In genomic region chr21:26811031-26811430, GRCh38 we compare ENCODE assay signal across 27 cellular contexts. TPM values are rescaled to one million over a fixed set of nuclear protein-coding genes. Genes with fewer than 3 reads are reported as not detected.
DNase-seq lines count a peak whose midpoint lies in the region; ATAC-seq and TF ChIP-seq lines count a peak whose summit lies in the region.
"Had no signal": no experiment of that assay in that cellular context is flagged by ENCODE, and none has a peak within 500 bp of the region (broad histone marks: within the 10 kb centered on the region; RNA-seq: fewer than 3 reads in every experiment).

No MANE protein-coding gene starts in this region.

- WGBS in aorta, 2 donors: 31 to 39% methylated on average over 2 of the region's 2 CpGs

- no peaks in the 10 kb centered on the region for H3K27me3 ChIP-seq in aorta (ENCODE audit: control insufficient read depth in 1 of 2, insufficient read depth in 2 of 2, low read length in 1 of 2)
- H3K27me3 ChIP-seq: foreskin keratinocyte, heart right ventricle, spleen, upper lobe of left lung had no signal

- H3K4me3 Mint-ChIP-seq in activated naive CD4-positive, alpha-beta T cell treated with anti-CD3 and anti-CD28 coated beads for 36 hours: no peak overlapping the region
- H3K4me3 Mint-ChIP-seq in activated CD4-positive, alpha-beta T cell treated with anti-CD3 and anti-CD28 coated beads, Interleukin-2, amount 10 ng/mL, durations not matched to agents 7 days and 5 days: no peak overlapping the region
- H3K4me3 Mint-ChIP-seq: activated CD4-positive, alpha-beta T cell treated with anti-CD3 and anti-CD28 coated beads for 36 hours; activated T-cell treated with anti-CD3 and anti-CD28 coated beads, Interleukin-2, amount 50 U/mL, for 24 hours; brain; memory B cell; naive thymus-derived CD4-positive, alpha-beta T cell had no signal

- H3K36me3 Mint-ChIP-seq in activated naive CD4-positive, alpha-beta T cell treated with anti-CD3 and anti-CD28 coated beads for 36 hours (ENCODE audit: low read depth): no peaks in the 10 kb centered on the region
- no peaks in the 10 kb centered on the region for H3K36me3 Mint-ChIP-seq in activated CD4-positive, alpha-beta T cell treated with anti-CD3 and anti-CD28 coated beads, Interleukin-2, amount 10 ng/mL, durations not matched to agents 7 days and 5 days (ENCODE audit: low read depth)
- H3K36me3 Mint-ChIP-seq: brain; memory B cell; naive thymus-derived CD4-positive, alpha-beta T cell had no signal

- CTCF ChIA-PET in activated naive CD4-positive, alpha-beta T cell treated with anti-CD3 and anti-CD28 coated beads for 36 hours (lab: Charles Lee): interaction anchor here (1.7 kb wide), 1 partner anchor 33 kb away, joined by 5 read pairs; no protein-coding TSS in a partner anchor
- CTCF ChIA-PET in activated CD4-positive, alpha-beta T cell treated with anti-CD3 and anti-CD28 coated beads, Interleukin-2, amount 10 ng/mL, durations not matched to agents 7 days and 5 days (lab: Charles Lee): no interaction called here

- H3K4me1 ChIP-seq in aorta (ENCODE audit: control insufficient read depth in 1 of 2, insufficient read depth in 2 of 2, low read length in 2 of 2): no peaks in the 10 kb centered on the region
- H3K4me1 ChIP-seq: spleen had no signal

- no peak overlapping the region for H3K27ac Mint-ChIP-seq in activated naive CD4-positive, alpha-beta T cell treated with anti-CD3 and anti-CD28 coated beads for 36 hours
- no peak overlapping the region for H3K27ac Mint-ChIP-seq in activated CD4-positive, alpha-beta T cell treated with anti-CD3 and anti-CD28 coated beads, Interleukin-2, amount 10 ng/mL, durations not matched to agents 7 days and 5 days
- H3K27ac Mint-ChIP-seq: activated CD4-positive, alpha-beta T cell treated with anti-CD3 and anti-CD28 coated beads for 36 hours; activated T-cell treated with anti-CD3 and anti-CD28 coated beads, Interleukin-2, amount 50 U/mL, for 24 hours; memory B cell; naive thymus-derived CD4-positive, alpha-beta T cell had no signal

- no peak overlapping the region for H3K27ac ChIP-seq in aorta (ENCODE audit: low read depth in 1 of 2, low read length in 2 of 2)
- H3K27ac ChIP-seq: heart right ventricle, spleen, upper lobe of left lung had no signal

- no peaks in the 10 kb centered on the region for H3K9me3 Mint-ChIP-seq in activated naive CD4-positive, alpha-beta T cell treated with anti-CD3 and anti-CD28 coated beads for 36 hours
- no peaks in the 10 kb centered on the region for H3K9me3 Mint-ChIP-seq in activated CD4-positive, alpha-beta T cell treated with anti-CD3 and anti-CD28 coated beads, Interleukin-2, amount 10 ng/mL, durations not matched to agents 7 days and 5 days
- H3K9me3 Mint-ChIP-seq: activated T-cell treated with anti-CD3 and anti-CD28 coated beads, Interleukin-2, amount 50 U/mL, for 24 hours; brain; memory B cell had no signal

- no peak for TF ChIP-seq CTCF in fibroblast of pulmonary artery (IDR thresholded peaks at IDR 0.05; ENCODE audit: low read length, missing control alignments)

- H3K9me3 ChIP-seq in aorta (ENCODE audit: control insufficient read depth, low read length): no peaks in the 10 kb centered on the region
- H3K9me3 ChIP-seq: heart right ventricle, spleen, upper lobe of left lung had no signal

- POLR2A ChIA-PET in activated CD4-positive, alpha-beta T cell treated with anti-CD3 and anti-CD28 coated beads, Interleukin-2, amount 10 ng/mL, durations not matched to agents 7 days and 5 days (lab: Charles Lee): no interaction called here

- intact Hi-C loops in aorta (cut with DNase I): no loop called here
- intact Hi-C loops in activated naive CD4-positive, alpha-beta T cell treated with anti-CD3 and anti-CD28 coated beads for 36 hours (cut with micrococcal nuclease): no loop called here

- H3K4me3 ChIP-seq in fibroblast of pulmonary artery (replicated peaks; ENCODE audit: low read depth, low read length) (no peak overlapping the region), aorta (ENCODE audit: low read length in 2 of 2) (no peak overlapping the region)
- H3K4me3 ChIP-seq: heart right ventricle, spleen, upper lobe of left lung had no signal

- DNase-seq in M059J (ENCODE audit: low read depth): peak; percentile 30
- peak; percentile 17 for DNase-seq in fibroblast of pulmonary artery (ENCODE audit: low read depth)
- peak; percentile 40 for DNase-seq in myocyte (ENCODE audit: low read depth)
- DNase-seq in aorta: no peak
- DNase-seq in activated naive CD4-positive, alpha-beta T cell treated with anti-CD3 and anti-CD28 coated beads for 36 hours: no peak
- no peak for DNase-seq in activated CD4-positive, alpha-beta T cell treated with anti-CD3 and anti-CD28 coated beads, Interleukin-2, amount 10 ng/mL, durations not matched to agents 7 days and 5 days
- DNase-seq in superior temporal gyrus (ENCODE audit: extremely low spot score): no peak
- DNase-seq: activated CD4-positive, alpha-beta T cell treated with anti-CD3 and anti-CD28 coated beads for 36 hours; activated CD8-positive, alpha-beta memory T cell treated with anti-CD3 and anti-CD28 coated beads for 24 hours; activated gamma-delta T cell treated with Interleukin-2 at 50 U/mL for 16 hours; activated T-cell treated with anti-CD3 and anti-CD28 coated beads, Interleukin-2, amount 50 U/mL, for 24 hours; C1 segment of cervical spinal cord; DMS79 treated with DMSO at 0.1 percent for 48 hours; effector CD4-positive, alpha-beta T cell; foreskin keratinocyte; heart right ventricle; KG1; left colon; naive thymus-derived CD4-positive, alpha-beta T cell; NCI-H1417 treated with DMSO at 0.1 percent for 48 hours; NCI-H2081 treated with DMSO at 0.1 percent for 48 hours; NCI-H446; spleen; stimulated activated CD4-positive, alpha-beta T cell treated with anti-CD3 and anti-CD28 coated beads, Interleukin-4, amount 100 ng/mL, for 1 hour; upper lobe of left lung had no signal

- H3K27me3 Mint-ChIP-seq in activated naive CD4-positive, alpha-beta T cell treated with anti-CD3 and anti-CD28 coated beads for 36 hours (ENCODE audit: low read depth): peaks cover 4% of the 10 kb centered on the region
- no peaks in the 10 kb centered on the region for H3K27me3 Mint-ChIP-seq in activated CD4-positive, alpha-beta T cell treated with anti-CD3 and anti-CD28 coated beads, Interleukin-2, amount 10 ng/mL, durations not matched to agents 7 days and 5 days
- H3K27me3 Mint-ChIP-seq: memory B cell had no signal

- peak; percentile 15 for ATAC-seq in aorta (ENCODE audit: low FRiP score)
- ATAC-seq: activated CD4-positive, alpha-beta T cell treated with anti-CD3 and anti-CD28 coated beads for 36 hours; foreskin keratinocyte; heart right ventricle; left colon; naive thymus-derived CD4-positive, alpha-beta T cell had no signal

- H3K36me3 ChIP-seq in aorta (ENCODE audit: control insufficient read depth in 1 of 2, insufficient read depth in 2 of 2, low read length in 1 of 2): no peaks in the 10 kb centered on the region
- H3K36me3 ChIP-seq: heart right ventricle, spleen, upper lobe of left lung had no signal

- no peaks in the 10 kb centered on the region for H3K4me1 Mint-ChIP-seq in activated naive CD4-positive, alpha-beta T cell treated with anti-CD3 and anti-CD28 coated beads for 36 hours (ENCODE audit: low read depth)
- H3K4me1 Mint-ChIP-seq in activated CD4-positive, alpha-beta T cell treated with anti-CD3 and anti-CD28 coated beads, Interleukin-2, amount 10 ng/mL, durations not matched to agents 7 days and 5 days: peaks cover 2% of the 10 kb centered on the region
- H3K4me1 Mint-ChIP-seq: memory B cell had no signal

RNA-seq across cellular contexts. Expression of gene ADAMTS1, which starts 34.2 kb away (rescaled TPM):
- total RNA-seq in M059J (2014; rRNA removed; shearing (Covaris generic)): 58.6 and 94.4 TPM in 2 replicates
- total RNA-seq in myocyte (21.4 and 23.0 TPM in 2 replicates), aorta (100 to 1,000 TPM; 265 to 750 TPM)
- polyA plus RNA-seq in myocyte (2012): 38.5 TPM
- 100 to 1,000 TPM in 1 of 2 donors, 10 to 100 TPM in 1; 39.3 to 384 TPM for polyA plus RNA-seq in aorta
- not detected for total RNA-seq in activated naive CD4-positive, alpha-beta T cell treated with anti-CD3 and anti-CD28 coated beads for 36 hours
- total RNA-seq in activated CD4-positive, alpha-beta T cell treated with anti-CD3 and anti-CD28 coated beads, Interleukin-2, amount 10 ng/mL, durations not matched to agents 7 days and 5 days: 1 to 10 TPM; 1.1 to 2.4 TPM
- total RNA-seq: activated CD4-positive, alpha-beta T cell treated with anti-CD3 and anti-CD28 coated beads for 36 hours had no signal

Comparison
In these comparisons a context has a peak if more than half of its experiments do, and no peak if none do; other contexts are left out.
1. DNase-seq: peak in M059J (single experiment), fibroblast of pulmonary artery (single experiment) and myocyte (single experiment); none in aorta (0 of 2), activated naive CD4-positive, alpha-beta T cell treated with anti-CD3 and anti-CD28 coated beads for 36 hours (single experiment), activated CD4-positive, alpha-beta T cell treated with anti-CD3 and anti-CD28 coated beads, Interleukin-2, amount 10 ng/mL, durations not matched to agents 7 days and 5 days (single experiment) and superior temporal gyrus (single experiment).